1 cellular context compared by ENCODE assay signal in the genomic region with DNA sequence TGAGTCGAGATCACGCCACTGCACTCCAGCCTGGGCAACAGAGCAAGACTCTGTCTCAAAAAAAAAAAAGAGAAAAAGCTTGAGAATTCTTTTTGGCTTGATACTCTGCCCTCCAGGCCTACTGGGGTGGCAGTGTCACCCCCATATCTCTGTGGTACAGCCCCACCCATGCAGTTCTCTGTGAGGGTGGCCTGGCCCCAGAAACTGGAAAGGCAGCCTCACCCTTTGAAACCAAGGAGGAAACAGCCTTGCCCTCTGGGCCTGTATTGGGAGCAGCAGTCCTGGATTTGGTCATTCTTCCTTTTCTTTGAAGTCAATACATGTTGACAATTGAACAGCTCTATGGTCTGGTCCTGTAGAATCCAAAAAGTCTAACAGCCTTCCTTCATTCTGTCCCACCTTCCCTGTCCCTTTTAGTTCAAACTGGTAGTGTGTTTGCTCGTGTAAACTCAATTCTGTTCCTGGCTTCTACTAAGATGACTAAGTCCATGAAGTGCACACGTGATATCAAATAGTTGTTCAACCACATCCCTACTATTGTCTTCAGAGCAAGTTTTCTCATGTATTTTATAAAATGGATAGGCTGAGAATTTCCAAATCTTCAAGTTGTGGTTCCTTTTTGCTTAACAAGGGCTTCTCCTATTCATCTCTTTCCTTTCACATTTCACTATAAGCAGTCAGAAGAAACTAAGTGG.
TF ChIP-seq lines count a peak whose summit lies in the region.

No MANE protein-coding gene starts in this region.

TF ChIP-seq in HepG2, 621 proteins besides CTCF, POLR2A, EP300 and RAD21:
- TF ChIP-seq, protein P1, sequence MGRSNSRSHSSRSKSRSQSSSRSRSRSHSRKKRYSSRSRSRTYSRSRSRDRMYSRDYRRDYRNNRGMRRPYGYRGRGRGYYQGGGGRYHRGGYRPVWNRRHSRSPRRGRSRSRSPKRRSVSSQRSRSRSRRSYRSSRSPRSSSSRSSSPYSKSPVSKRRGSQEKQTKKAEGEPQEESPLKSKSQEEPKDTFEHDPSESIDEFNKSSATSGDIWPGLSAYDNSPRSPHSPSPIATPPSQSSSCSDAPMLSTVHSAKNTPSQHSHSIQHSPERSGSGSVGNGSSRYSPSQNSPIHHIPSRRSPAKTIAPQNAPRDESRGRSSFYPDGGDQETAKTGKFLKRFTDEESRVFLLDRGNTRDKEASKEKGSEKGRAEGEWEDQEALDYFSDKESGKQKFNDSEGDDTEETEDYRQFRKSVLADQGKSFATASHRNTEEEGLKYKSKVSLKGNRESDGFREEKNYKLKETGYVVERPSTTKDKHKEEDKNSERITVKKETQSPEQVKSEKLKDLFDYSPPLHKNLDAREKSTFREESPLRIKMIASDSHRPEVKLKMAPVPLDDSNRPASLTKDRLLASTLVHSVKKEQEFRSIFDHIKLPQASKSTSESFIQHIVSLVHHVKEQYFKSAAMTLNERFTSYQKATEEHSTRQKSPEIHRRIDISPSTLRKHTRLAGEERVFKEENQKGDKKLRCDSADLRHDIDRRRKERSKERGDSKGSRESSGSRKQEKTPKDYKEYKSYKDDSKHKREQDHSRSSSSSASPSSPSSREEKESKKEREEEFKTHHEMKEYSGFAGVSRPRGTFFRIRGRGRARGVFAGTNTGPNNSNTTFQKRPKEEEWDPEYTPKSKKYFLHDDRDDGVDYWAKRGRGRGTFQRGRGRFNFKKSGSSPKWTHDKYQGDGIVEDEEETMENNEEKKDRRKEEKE (IDR thresholded peaks at IDR 0.05), result no peak
- TF ChIP-seq ZNF607 (CRISPR knock-in tag; IDR thresholded peaks at IDR 0.05; ENCODE audit: borderline replicate concordance) (no peak), CCDC6 (CRISPR knock-in tag; IDR thresholded peaks at IDR 0.05) (no peak), ARNT (IDR thresholded peaks at IDR 0.05) (no peak), SP4 (CRISPR knock-in tag; IDR thresholded peaks at IDR 0.05) (no peak), GLI4 (CRISPR knock-in tag; IDR thresholded peaks at IDR 0.05; ENCODE audit: borderline replicate concordance) (no peak), MNT (IDR thresholded peaks at IDR 0.05) (no peak), ZNF205 (CRISPR knock-in tag; IDR thresholded peaks at IDR 0.05) (no peak), TCF7L2 (IDR thresholded peaks at IDR 0.05; ENCODE audit: low read depth, low read length) (no peak), KMT2B (CRISPR knock-in tag; IDR thresholded peaks at IDR 0.05) (no peak), MED13 (CRISPR knock-in tag; IDR thresholded peaks at IDR 0.05) (no peak), TRIM22 (IDR thresholded peaks at IDR 0.05) (no peak), ZFP91 (CRISPR knock-in tag; IDR thresholded peaks at IDR 0.05; ENCODE audit: borderline replicate concordance) (no peak), BATF2 (CRISPR knock-in tag; IDR thresholded peaks at IDR 0.05) (no peak), RBM39 (IDR thresholded peaks at IDR 0.05; ENCODE audit: low read depth, low read length, poor library complexity, severe bottlenecking) (no peak), ARID4A (CRISPR knock-in tag; IDR thresholded peaks at IDR 0.05; ENCODE audit: borderline replicate concordance) (no peak)
- TF ChIP-seq, protein P2, sequence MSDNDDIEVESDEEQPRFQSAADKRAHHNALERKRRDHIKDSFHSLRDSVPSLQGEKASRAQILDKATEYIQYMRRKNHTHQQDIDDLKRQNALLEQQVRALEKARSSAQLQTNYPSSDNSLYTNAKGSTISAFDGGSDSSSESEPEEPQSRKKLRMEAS (IDR thresholded peaks at IDR 0.05), result no peak
- TF ChIP-seq, protein P3, sequence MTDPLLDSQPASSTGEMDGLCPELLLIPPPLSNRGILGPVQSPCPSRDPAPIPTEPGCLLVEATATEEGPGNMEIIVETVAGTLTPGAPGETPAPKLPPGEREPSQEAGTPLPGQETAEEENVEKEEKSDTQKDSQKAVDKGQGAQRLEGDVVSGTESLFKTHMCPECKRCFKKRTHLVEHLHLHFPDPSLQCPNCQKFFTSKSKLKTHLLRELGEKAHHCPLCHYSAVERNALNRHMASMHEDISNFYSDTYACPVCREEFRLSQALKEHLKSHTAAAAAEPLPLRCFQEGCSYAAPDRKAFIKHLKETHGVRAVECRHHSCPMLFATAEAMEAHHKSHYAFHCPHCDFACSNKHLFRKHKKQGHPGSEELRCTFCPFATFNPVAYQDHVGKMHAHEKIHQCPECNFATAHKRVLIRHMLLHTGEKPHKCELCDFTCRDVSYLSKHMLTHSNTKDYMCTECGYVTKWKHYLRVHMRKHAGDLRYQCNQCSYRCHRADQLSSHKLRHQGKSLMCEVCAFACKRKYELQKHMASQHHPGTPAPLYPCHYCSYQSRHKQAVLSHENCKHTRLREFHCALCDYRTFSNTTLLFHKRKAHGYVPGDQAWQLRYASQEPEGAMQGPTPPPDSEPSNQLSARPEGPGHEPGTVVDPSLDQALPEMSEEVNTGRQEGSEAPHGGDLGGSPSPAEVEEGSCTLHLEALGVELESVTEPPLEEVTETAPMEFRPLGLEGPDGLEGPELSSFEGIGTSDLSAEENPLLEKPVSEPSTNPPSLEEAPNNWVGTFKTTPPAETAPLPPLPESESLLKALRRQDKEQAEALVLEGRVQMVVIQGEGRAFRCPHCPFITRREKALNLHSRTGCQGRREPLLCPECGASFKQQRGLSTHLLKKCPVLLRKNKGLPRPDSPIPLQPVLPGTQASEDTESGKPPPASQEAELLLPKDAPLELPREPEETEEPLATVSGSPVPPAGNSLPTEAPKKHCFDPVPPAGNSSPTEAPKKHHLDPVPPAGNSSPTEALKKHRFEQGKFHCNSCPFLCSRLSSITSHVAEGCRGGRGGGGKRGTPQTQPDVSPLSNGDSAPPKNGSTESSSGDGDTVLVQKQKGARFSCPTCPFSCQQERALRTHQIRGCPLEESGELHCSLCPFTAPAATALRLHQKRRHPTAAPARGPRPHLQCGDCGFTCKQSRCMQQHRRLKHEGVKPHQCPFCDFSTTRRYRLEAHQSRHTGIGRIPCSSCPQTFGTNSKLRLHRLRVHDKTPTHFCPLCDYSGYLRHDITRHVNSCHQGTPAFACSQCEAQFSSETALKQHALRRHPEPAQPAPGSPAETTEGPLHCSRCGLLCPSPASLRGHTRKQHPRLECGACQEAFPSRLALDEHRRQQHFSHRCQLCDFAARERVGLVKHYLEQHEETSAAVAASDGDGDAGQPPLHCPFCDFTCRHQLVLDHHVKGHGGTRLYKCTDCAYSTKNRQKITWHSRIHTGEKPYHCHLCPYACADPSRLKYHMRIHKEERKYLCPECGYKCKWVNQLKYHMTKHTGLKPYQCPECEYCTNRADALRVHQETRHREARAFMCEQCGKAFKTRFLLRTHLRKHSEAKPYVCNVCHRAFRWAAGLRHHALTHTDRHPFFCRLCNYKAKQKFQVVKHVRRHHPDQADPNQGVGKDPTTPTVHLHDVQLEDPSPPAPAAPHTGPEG (CRISPR knock-in tag; IDR thresholded peaks at IDR 0.05), result no peak
- TF ChIP-seq, protein P4, sequence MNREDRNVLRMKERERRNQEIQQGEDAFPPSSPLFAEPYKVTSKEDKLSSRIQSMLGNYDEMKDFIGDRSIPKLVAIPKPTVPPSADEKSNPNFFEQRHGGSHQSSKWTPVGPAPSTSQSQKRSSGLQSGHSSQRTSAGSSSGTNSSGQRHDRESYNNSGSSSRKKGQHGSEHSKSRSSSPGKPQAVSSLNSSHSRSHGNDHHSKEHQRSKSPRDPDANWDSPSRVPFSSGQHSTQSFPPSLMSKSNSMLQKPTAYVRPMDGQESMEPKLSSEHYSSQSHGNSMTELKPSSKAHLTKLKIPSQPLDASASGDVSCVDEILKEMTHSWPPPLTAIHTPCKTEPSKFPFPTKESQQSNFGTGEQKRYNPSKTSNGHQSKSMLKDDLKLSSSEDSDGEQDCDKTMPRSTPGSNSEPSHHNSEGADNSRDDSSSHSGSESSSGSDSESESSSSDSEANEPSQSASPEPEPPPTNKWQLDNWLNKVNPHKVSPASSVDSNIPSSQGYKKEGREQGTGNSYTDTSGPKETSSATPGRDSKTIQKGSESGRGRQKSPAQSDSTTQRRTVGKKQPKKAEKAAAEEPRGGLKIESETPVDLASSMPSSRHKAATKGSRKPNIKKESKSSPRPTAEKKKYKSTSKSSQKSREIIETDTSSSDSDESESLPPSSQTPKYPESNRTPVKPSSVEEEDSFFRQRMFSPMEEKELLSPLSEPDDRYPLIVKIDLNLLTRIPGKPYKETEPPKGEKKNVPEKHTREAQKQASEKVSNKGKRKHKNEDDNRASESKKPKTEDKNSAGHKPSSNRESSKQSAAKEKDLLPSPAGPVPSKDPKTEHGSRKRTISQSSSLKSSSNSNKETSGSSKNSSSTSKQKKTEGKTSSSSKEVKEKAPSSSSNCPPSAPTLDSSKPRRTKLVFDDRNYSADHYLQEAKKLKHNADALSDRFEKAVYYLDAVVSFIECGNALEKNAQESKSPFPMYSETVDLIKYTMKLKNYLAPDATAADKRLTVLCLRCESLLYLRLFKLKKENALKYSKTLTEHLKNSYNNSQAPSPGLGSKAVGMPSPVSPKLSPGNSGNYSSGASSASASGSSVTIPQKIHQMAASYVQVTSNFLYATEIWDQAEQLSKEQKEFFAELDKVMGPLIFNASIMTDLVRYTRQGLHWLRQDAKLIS (CRISPR knock-in tag; IDR thresholded peaks at IDR 0.05), result no peak
- TF ChIP-seq, protein P5, sequence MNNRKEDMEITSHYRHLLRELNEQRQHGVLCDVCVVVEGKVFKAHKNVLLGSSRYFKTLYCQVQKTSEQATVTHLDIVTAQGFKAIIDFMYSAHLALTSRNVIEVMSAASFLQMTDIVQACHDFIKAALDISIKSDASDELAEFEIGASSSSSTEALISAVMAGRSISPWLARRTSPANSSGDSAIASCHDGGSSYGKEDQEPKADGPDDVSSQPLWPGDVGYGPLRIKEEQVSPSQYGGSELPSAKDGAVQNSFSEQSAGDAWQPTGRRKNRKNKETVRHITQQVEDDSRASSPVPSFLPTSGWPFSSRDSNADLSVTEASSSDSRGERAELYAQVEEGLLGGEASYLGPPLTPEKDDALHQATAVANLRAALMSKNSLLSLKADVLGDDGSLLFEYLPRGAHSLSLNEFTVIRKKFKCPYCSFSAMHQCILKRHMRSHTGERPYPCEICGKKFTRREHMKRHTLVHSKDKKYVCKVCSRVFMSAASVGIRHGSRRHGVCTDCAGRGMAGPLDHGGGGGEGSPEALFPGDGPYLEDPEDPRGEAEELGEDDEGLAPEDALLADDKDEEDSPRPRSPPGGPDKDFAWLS (CRISPR knock-in tag; IDR thresholded peaks at IDR 0.05; ENCODE audit: borderline replicate concordance), result no peak
